9 cellular contexts compared by ENCODE assay signal in the genomic region with DNA sequence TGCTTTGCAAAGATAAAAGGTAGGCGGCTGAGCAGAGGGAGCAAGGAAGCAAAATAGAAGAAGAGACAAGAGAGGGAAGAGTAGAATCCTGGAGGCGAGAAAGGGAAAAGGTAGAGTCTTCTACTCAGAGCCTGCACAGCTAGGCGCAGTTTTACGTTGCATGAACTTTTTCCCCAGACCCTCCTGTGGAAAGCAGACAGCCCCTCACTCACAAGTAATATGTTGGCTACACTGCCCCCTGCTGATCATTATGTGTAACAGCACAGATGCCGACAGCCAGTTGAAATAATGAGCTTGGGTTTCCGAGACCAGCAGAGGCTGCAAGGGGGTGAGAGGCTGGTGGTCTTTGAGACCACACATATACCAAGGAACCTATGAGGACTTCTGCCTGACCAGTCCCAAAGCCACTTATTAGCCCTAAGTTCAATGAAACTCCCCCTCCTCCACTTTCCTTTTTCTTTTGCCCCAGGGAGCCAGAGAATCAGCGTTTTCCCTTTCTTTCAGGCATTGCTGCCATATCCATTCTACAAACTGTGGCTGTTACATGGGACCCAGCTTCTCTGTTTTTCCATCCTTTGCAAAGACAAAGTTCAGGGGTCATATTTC. TPM values are rescaled to one million over a fixed set of nuclear protein-coding genes. Genes with fewer than 3 reads are reported as not detected.
DNase-seq lines count a peak whose midpoint lies in the region; ATAC-seq and TF ChIP-seq lines count a peak whose summit lies in the region.
"Had no signal": no experiment of that assay in that cellular context is flagged by ENCODE, and none has a peak within 500 bp of the region (broad histone marks: within the 10 kb centered on the region; RNA-seq: fewer than 3 reads in every experiment).

No MANE protein-coding gene starts in this region.

- H3K36me3 Mint-ChIP-seq in neural crest cell (ENCODE audit: low read depth), result no peaks in the 10 kb centered on the region

- H3K9me3 Mint-ChIP-seq in neural crest cell, result no peaks in the 10 kb centered on the region

- POLR2A ChIA-PET in Panc1 (lab: Charles Lee), result interaction anchor here (0.7 kb wide), 1 partner anchor 186 kb away, joined by 3 read pairs; no protein-coding TSS in a partner anchor

- DNase-seq in CMK (ENCODE audit: low read depth) (peak; percentile 7), GM13977 (ENCODE audit: low spot score) (peak; percentile 39), Panc1 (ENCODE audit: low read depth, low spot score) (peak; percentile 12), dorsolateral prefrontal cortex (peak in 1 of 10 donors; percentile 34), neural crest cell (ENCODE audit: low read depth, low spot score) (peak; percentile 51)

- H3K27me3 Mint-ChIP-seq in neural crest cell (ENCODE audit: low read depth), result peaks cover 80% of the 10 kb centered on the region

- H3K27ac Mint-ChIP-seq in neural crest cell (ENCODE audit: unreplicated experiment), result no peak overlapping the region

- H3K36me3 ChIP-seq in Panc1 (ENCODE audit: control insufficient read depth, insufficient read depth, low read length), result no peaks in the 10 kb centered on the region

- in situ Hi-C loops in GM13977 (cut with MboI; ENCODE audit: low pct_unique_long_range_greater_than_20kb, low sequenced_read_pairs, unreplicated experiment), result no loop called here
- in situ Hi-C loops in Panc1 (cut with HindIII; ENCODE audit: low pct_unique_long_range_greater_than_20kb, low sequenced_read_pairs), result no loop called here

- intact Hi-C loops in Panc1 (cut with micrococcal nuclease; ENCODE audit: unreplicated experiment), result no loop called here
- intact Hi-C loops in dorsolateral prefrontal cortex (cut with DNase I), result loop anchor here in 1 of 2 donors (10.0 kb wide), 1 partner anchor 97 kb away; no protein-coding TSS in a partner anchor

- BruUV-seq in Panc1 (replicated peaks; lab: Mats Ljungman, UMichigan), result no TSS peak

- ATAC-seq in Panc1 (no peak), GM18519 (IDR thresholded peaks at IDR 0.05; ENCODE audit: low FRiP score, unreplicated experiment) (no peak), HG02759 (IDR thresholded peaks at IDR 0.05; ENCODE audit: unreplicated experiment) (no peak), HG03439 (IDR thresholded peaks at IDR 0.05; ENCODE audit: unreplicated experiment) (no peak)

- no peak overlapping the region for H3K27ac ChIP-seq in Panc1 (ENCODE audit: low read length)
- no peak overlapping the region for H3K27ac ChIP-seq in dorsolateral prefrontal cortex

- no peak overlapping the region for H3K4me3 Mint-ChIP-seq in neural crest cell

- TF ChIP-seq CTCF in GM13977 (IDR thresholded peaks at IDR 0.05; ENCODE audit: extremely low read depth, insufficient read depth, missing control alignments), result peak; percentile 84
- peak; percentile 80 for TF ChIP-seq CTCF in Panc1 (IDR thresholded peaks at IDR 0.05)
- peak; percentile 60 to 89 (median 80) for TF ChIP-seq CTCF in dorsolateral prefrontal cortex (IDR thresholded peaks at IDR 0.05 in 54 of 56, conservative IDR thresholded peaks at IDR 0.05 in 2 of 56; ENCODE audit: low read depth in 1 of 56, partially characterized antibody in 56 of 56)
- peak; percentile 89 for TF ChIP-seq CTCF in neural crest cell (conservative IDR thresholded peaks at IDR 0.05)

- H3K4me1 ChIP-seq in Panc1 (ENCODE audit: control insufficient read depth, insufficient read depth, low read length), result no peaks in the 10 kb centered on the region

- H3K4me3 ChIP-seq in Panc1 (ENCODE audit: low read depth in 2 of 2, low read length in 2 of 2) (no peak overlapping the region), dorsolateral prefrontal cortex (no peak overlapping the region)

- H3K4me1 Mint-ChIP-seq in neural crest cell, result no peaks in the 10 kb centered on the region

- CTCF ChIA-PET in Panc1 (lab: Charles Lee), result interaction anchor here (0.6 to 1.3 kb wide), 6 partner anchors 14 to 260 kb away, joined by 3 to 7 read pairs (median 4); a partner anchor contains a TSS

- H3K9me3 ChIP-seq in Panc1 (ENCODE audit: control insufficient read depth, insufficient read depth, low read depth, low read length), result no peaks in the 10 kb centered on the region

- H3K27me3 ChIP-seq in Panc1 (ENCODE audit: control insufficient read depth, insufficient read depth, low read length) (no peaks in the 10 kb centered on the region), dorsolateral prefrontal cortex (peaks cover 0 to 38% (median 7%) of the 10 kb centered on the region in 45 donors)

RNA-seq across cellular contexts. Expression of a gene that starts 22.5 kb away (rescaled TPM):
- total RNA-seq in Panc1 (2021; ENCODE audit: unreplicated experiment) (12.5 TPM), dorsolateral prefrontal cortex (10 to 100 TPM in 83 of 120 experiments, 1 to 10 TPM in 37; 7.8 to 16.9 (median 11.4) TPM), neural crest cell (19.1 and 20.5 TPM in 2 replicates)
- 5.3 TPM for polyA plus RNA-seq in Panc1 (2012; ENCODE audit: insufficient read length)

RNA-seq across cellular contexts. Expression of a gene that starts 46.9 kb away (rescaled TPM):
- total RNA-seq in Panc1 (2021; ENCODE audit: unreplicated experiment), result 0.59 TPM
- polyA plus RNA-seq in Panc1 (2012; ENCODE audit: insufficient read length), result 0.31 TPM
- total RNA-seq in dorsolateral prefrontal cortex, result 10 to 100 TPM in 79 of 120 experiments, 1 to 10 TPM in 41; 1.5 to 43.4 (median 13.8) TPM
- not detected in 2 replicates for total RNA-seq in neural crest cell
- total RNA-seq: T-helper 2 cell treated with Interferon-gamma antibody and Interleukin-4, amounts not matched to agents 100 ng/mL and 5 ng/mL, for 36 hours had no signal
